In the genomic region with DNA sequence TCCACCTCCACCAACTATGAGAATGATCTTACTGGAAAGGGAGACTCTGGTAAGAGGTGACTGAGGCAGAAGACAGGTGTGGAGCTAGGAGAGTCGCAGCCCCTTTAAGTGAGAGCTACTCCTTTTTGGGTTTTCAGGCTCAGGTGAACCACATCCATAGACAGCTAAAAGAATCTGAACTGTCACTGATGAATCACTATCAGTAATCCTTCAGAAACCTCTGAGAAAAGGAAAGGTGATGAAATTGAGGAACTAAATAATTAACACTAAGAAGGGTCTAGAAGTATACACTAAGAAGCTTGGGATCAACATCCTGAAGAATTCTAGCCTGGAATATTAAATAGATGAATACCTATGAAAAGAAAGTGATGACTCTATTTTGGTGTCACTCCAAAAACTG, we compare ENCODE assay signal across 21 cellular contexts.
A peak's percentile ranks its signal among the peaks of the same experiment; 100 is the strongest.
DNase-seq lines count a peak whose midpoint lies in the region; ATAC-seq, FAIRE-seq and TF ChIP-seq lines count a peak whose summit lies in the region.
"Had no signal": no experiment of that assay in that cellular context is flagged by ENCODE, and none has a peak within 500 bp of the region (broad histone marks: within the 10 kb centered on the region; RNA-seq: fewer than 3 reads in every experiment).

No MANE protein-coding gene starts in this region.

- FAIRE-seq in urothelium cell line (lab: Jason Lieb, UNC): no peak

- peaks cover 71% of the 10 kb centered on the region for H3K4me1 Mint-ChIP-seq in GM23338
- H3K4me1 Mint-ChIP-seq: activated CD4-positive, alpha-beta T cell treated with anti-CD3 and anti-CD28 coated beads, Interleukin-2, amount 10 ng/mL, durations not matched to agents 7 days and 5 days; stimulated activated memory B cell treated with anti-CD40 and anti-IgM and Interleukin-4, amounts not matched to agents 10 μg/mL and 1 μg/mL and 100 μg/mL, for 72 hours had no signal

- no peaks in the 10 kb centered on the region for H3K9me3 ChIP-seq in lung (ENCODE audit: control insufficient read depth in 2 of 2, insufficient read depth in 1 of 2, low read length in 1 of 2)
- H3K9me3 ChIP-seq in subcutaneous abdominal adipose tissue (ENCODE audit: control insufficient read depth in 5 of 5, low read length in 5 of 5): no peaks in the 10 kb centered on the region
- no peaks in the 10 kb centered on the region for H3K9me3 ChIP-seq in GM23248 (ENCODE audit: low read depth)

- peaks cover 4% of the 10 kb centered on the region for H3K27me3 Mint-ChIP-seq in GM23338 (ENCODE audit: insufficient read depth, low read depth, poor library complexity)
- H3K27me3 Mint-ChIP-seq: CD4-positive, alpha-beta T cell; stimulated activated memory B cell treated with anti-CD40 and anti-IgM and Interleukin-4, amounts not matched to agents 10 μg/mL and 1 μg/mL and 100 μg/mL, for 72 hours had no signal

- H3K4me2 ChIP-seq in GM23338 (no peak overlapping the region), GM23248 (ENCODE audit: unreplicated experiment) (no peak overlapping the region)

- peak overlapping the region; percentile 50; the same call in 1 of the 2 replicates for H3K27ac Mint-ChIP-seq in GM23338
- H3K27ac Mint-ChIP-seq: activated CD4-positive, alpha-beta T cell treated with anti-CD3 and anti-CD28 coated beads, Interleukin-2, amount 10 ng/mL, durations not matched to agents 7 days and 5 days; activated naive CD8-positive, alpha-beta T cell treated with anti-CD3 and anti-CD28 coated beads for 36 hours; CD4-positive, alpha-beta T cell; stimulated activated memory B cell treated with anti-CD40 and anti-IgM and Interleukin-4, amounts not matched to agents 10 μg/mL and 1 μg/mL and 100 μg/mL, for 72 hours had no signal

- H4K20me1 ChIP-seq in GM23338 (replicated peaks; ENCODE audit: insufficient read depth): no peaks in the 10 kb centered on the region
- H4K20me1 ChIP-seq in GM23248 (ENCODE audit: insufficient read depth): no peaks in the 10 kb centered on the region

- no peaks in the 10 kb centered on the region for H3K9me2 ChIP-seq in GM23338 (ENCODE audit: insufficient read depth)
- no peaks in the 10 kb centered on the region for H3K9me2 ChIP-seq in GM23248 (ENCODE audit: insufficient read depth)

- no peak overlapping the region for H2AFZ ChIP-seq in GM23338
- H2AFZ ChIP-seq in GM23248: no peak overlapping the region

- H3F3A ChIP-seq in GM23338 (replicated peaks; ENCODE audit: low read depth) (no peaks in the 10 kb centered on the region; the same call in 1 of the 2 replicates), GM23248 (ENCODE audit: insufficient read depth) (peaks cover 14% of the 10 kb centered on the region; the same call in 1 of the 2 replicates)

- no peaks in the 10 kb centered on the region for H3K27me3 ChIP-seq in GM23338 (ENCODE audit: insufficient read depth)
- H3K27me3 ChIP-seq in dorsolateral prefrontal cortex: no peaks in the 10 kb centered on the region
- H3K27me3 ChIP-seq in lung (ENCODE audit: control insufficient read depth, insufficient read depth): no peaks in the 10 kb centered on the region
- no peaks in the 10 kb centered on the region for H3K27me3 ChIP-seq in subcutaneous abdominal adipose tissue (ENCODE audit: control insufficient read depth in 5 of 5, insufficient read depth in 4 of 5, low read length in 5 of 5)
- no peaks in the 10 kb centered on the region for H3K27me3 ChIP-seq in GM23248 (replicated peaks; ENCODE audit: insufficient read depth)

- no peak for TF ChIP-seq CTCF in GM23338 (conservative IDR thresholded peaks at IDR 0.05; ENCODE audit: low read depth in 2 of 2)
- TF ChIP-seq CTCF in dorsolateral prefrontal cortex (IDR thresholded peaks at IDR 0.05 in 54 of 56, conservative IDR thresholded peaks at IDR 0.05 in 2 of 56; ENCODE audit: low read depth in 1 of 56, partially characterized antibody in 56 of 56): no peak
- no peak for TF ChIP-seq CTCF in lung (IDR thresholded peaks at IDR 0.05; ENCODE audit: control extremely low read depth, extremely low read depth)

- H3K4me1 ChIP-seq in GM23338 (ENCODE audit: insufficient read depth) (peaks cover 62% of the 10 kb centered on the region), lung (ENCODE audit: control insufficient read depth in 2 of 2, insufficient read depth in 2 of 2, low read length in 2 of 2) (peaks cover 24 to 65% of the 10 kb centered on the region in 2 donors), subcutaneous abdominal adipose tissue (ENCODE audit: control insufficient read depth in 5 of 5, insufficient read depth in 5 of 5, low read length in 5 of 5) (peaks cover 12 to 75% (median 30%) of the 10 kb centered on the region in 5 donors), GM23248 (ENCODE audit: insufficient read depth) (peaks cover 22% of the 10 kb centered on the region)

- no peak overlapping the region for H3K4me3 ChIP-seq in GM23338
- H3K4me3 ChIP-seq in dorsolateral prefrontal cortex: no peak overlapping the region
- H3K4me3 ChIP-seq in lung: no peak overlapping the region
- no peak overlapping the region for H3K4me3 ChIP-seq in subcutaneous abdominal adipose tissue (ENCODE audit: low read depth in 1 of 5, low read length in 5 of 5)
- no peak overlapping the region for H3K4me3 ChIP-seq in GM23248

- H3K79me2 ChIP-seq in GM23338 (replicated peaks; ENCODE audit: insufficient read depth): peaks cover 27% of the 10 kb centered on the region
- H3K79me2 ChIP-seq in GM23248 (ENCODE audit: insufficient read depth): no peaks in the 10 kb centered on the region

- H3K9ac ChIP-seq in subcutaneous abdominal adipose tissue (ENCODE audit: low read length in 5 of 5) (peak overlapping the region in 1 of 5 donors; percentile 13), GM23248 (no peak overlapping the region)

- ATAC-seq in GM23338: no peak
- ATAC-seq in lung (ENCODE audit: insufficient read depth, low FRiP score): no peak
- ATAC-seq: left colon; stimulated activated memory B cell treated with anti-CD40 and anti-IgM and Interleukin-4, amounts not matched to agents 10 μg/mL and 1 μg/mL and 100 μg/mL, for 72 hours had no signal

- H3K27ac ChIP-seq in GM23338 (ENCODE audit: low read depth) (peak overlapping the region; percentile 70), dorsolateral prefrontal cortex (peak overlapping the region in 58 of 59 donors; percentile 32 to 95 (median 86)), lung (ENCODE audit: low read depth in 1 of 2, low read length in 1 of 2) (peak overlapping the region; percentile 87), subcutaneous abdominal adipose tissue (ENCODE audit: low read depth, low read length) (peak overlapping the region; percentile 81), GM23248 (no peak overlapping the region)
- H3K27ac ChIP-seq: epithelial cell of prostate, HL-60 had no signal

- in situ Hi-C loops in GM23248 (cut with MboI): no loop called here

- no peaks in the 10 kb centered on the region for H3K9me3 Mint-ChIP-seq in GM23338
- H3K9me3 Mint-ChIP-seq: activated CD4-positive, alpha-beta T cell treated with anti-CD3 and anti-CD28 coated beads, Interleukin-2, amount 10 ng/mL, durations not matched to agents 7 days and 5 days; activated naive CD8-positive, alpha-beta T cell treated with anti-CD3 and anti-CD28 coated beads for 36 hours; CD4-positive, alpha-beta T cell; stimulated activated memory B cell treated with anti-CD40 and anti-IgM and Interleukin-4, amounts not matched to agents 10 μg/mL and 1 μg/mL and 100 μg/mL, for 72 hours had no signal

- no peak overlapping the region for H3K4me3 Mint-ChIP-seq in GM23338
- H3K4me3 Mint-ChIP-seq: activated CD4-positive, alpha-beta T cell treated with anti-CD3 and anti-CD28 coated beads, Interleukin-2, amount 10 ng/mL, durations not matched to agents 7 days and 5 days; activated naive CD8-positive, alpha-beta T cell treated with anti-CD3 and anti-CD28 coated beads for 36 hours; CD4-positive, alpha-beta T cell; stimulated activated memory B cell treated with anti-CD40 and anti-IgM and Interleukin-4, amounts not matched to agents 10 μg/mL and 1 μg/mL and 100 μg/mL, for 72 hours had no signal

- peaks cover 5% of the 10 kb centered on the region; the same call in 2 of the 3 replicates for H3K36me3 Mint-ChIP-seq in GM23338 (ENCODE audit: low read depth)
- H3K36me3 Mint-ChIP-seq: activated naive CD8-positive, alpha-beta T cell treated with anti-CD3 and anti-CD28 coated beads for 36 hours; stimulated activated memory B cell treated with anti-CD40 and anti-IgM and Interleukin-4, amounts not matched to agents 10 μg/mL and 1 μg/mL and 100 μg/mL, for 72 hours had no signal

- intact Hi-C loops in dorsolateral prefrontal cortex (cut with DNase I): no loop called here

- 96% methylated on average over 1 of the region's 1 CpG for WGBS in lung, 2 donors
- 100% methylated on average over 1 of the region's 1 CpG for whole genome bisulfite sequencing in GM23248 (ENCODE audit: low coverage in 1 of 2, low lambda C conversion rate in 2 of 2, missing lambda C conversion rate in 2 of 2), 2 experiments

- no peak for DNase-seq in GM23338 (ENCODE audit: low spot score)
- DNase-seq in dorsolateral prefrontal cortex: no peak
- DNase-seq in lung (ENCODE audit: low spot score): no peak
- no peak for DNase-seq in urothelium cell line (ENCODE audit: low spot score)
- DNase-seq in GM23248: no peak
- no peak for DNase-seq in effector CD8-positive, alpha-beta T cell (lab: John Stamatoyannopoulos, UW)
- DNase-seq in RKO (ENCODE audit: low spot score): no peak
- DNase-seq: ACHN; activated CD4-positive, alpha-beta T cell treated with anti-CD3 and anti-CD28 coated beads, Interleukin-2, amount 10 ng/mL, durations not matched to agents 7 days and 5 days; activated naive CD8-positive, alpha-beta T cell treated with anti-CD3 and anti-CD28 coated beads for 36 hours; activated T-cell treated with anti-CD3 and anti-CD28 coated beads, Interleukin-2, amount 50 U/mL, for 1 hour; CD4-positive, alpha-beta T cell; cerebellar nuclear complex; Karpas-422; left colon; NCI-H1436; T1000 had no signal

- H3K36me3 ChIP-seq in GM23338 (ENCODE audit: insufficient read depth) (no peaks in the 10 kb centered on the region), lung (ENCODE audit: control insufficient read depth in 2 of 2, insufficient read depth in 2 of 2, low read length in 2 of 2) (peaks cover 0 to 4% of the 10 kb centered on the region in 2 donors), subcutaneous abdominal adipose tissue (ENCODE audit: control insufficient read depth in 5 of 5, insufficient read depth in 5 of 5, low read length in 5 of 5) (no peaks in the 10 kb centered on the region), GM23248 (ENCODE audit: low read depth) (no peaks in the 10 kb centered on the region)

TF ChIP-seq in GM23338, 12 proteins besides CTCF, POLR2A, EP300 and RAD21 (continues in another document):
- TF ChIP-seq JUNB (IDR thresholded peaks at IDR 0.05; ENCODE audit: unreplicated experiment) (no peak), CREB1 (CRISPR knock-in tag; IDR thresholded peaks at IDR 0.05; ENCODE audit: low read depth) (no peak), POLR2AphosphoS5 (IDR thresholded peaks at IDR 0.05; ENCODE audit: low read depth) (no peak)
